ENCODE assay signal across 1 cellular context in the genomic region with DNA sequence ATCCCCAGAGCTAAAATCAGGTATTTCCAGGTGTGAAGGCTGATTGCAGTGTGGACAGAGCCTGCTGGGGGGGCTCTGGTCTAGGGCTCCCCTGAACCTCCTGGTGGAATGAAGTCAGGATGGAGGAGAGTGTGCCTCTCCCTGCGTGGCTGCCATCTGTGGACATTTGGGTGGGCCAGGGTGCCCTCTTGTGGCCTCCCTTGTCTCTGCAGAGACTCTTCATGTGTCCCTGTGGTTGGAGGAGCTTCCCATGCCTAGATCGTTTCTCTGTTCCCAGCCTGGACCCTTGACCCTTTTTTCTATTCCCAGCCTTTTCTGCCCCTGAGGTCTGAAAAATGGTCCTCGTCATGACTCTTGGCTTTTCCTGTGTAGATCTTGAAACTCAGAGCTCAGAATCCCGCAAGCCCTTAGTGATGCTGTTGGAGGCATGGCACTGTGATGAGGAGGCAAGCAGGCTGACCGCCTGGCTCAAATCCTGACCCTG.
TF ChIP-seq lines count a peak whose summit lies in the region.

No MANE protein-coding gene starts in this region.

TF ChIP-seq in IMR-90, 13 proteins besides CTCF, POLR2A, EP300 and RAD21 (continued from another document):
- TF ChIP-seq CEBPB (IDR thresholded peaks at IDR 0.05; ENCODE audit: low read depth, low read length) (no peak), SMC3 (IDR thresholded peaks at IDR 0.05; ENCODE audit: low read depth, low read length) (peak; percentile 46)
